Comparison of ENCODE assay signal across 15 cellular contexts in genomic region chr18:11037841-11038240, GRCh38.
DNase-seq lines count a peak whose midpoint lies in the region; ATAC-seq and TF ChIP-seq lines count a peak whose summit lies in the region.
"Had no signal": no experiment of that assay in that cellular context is flagged by ENCODE, and none has a peak within 500 bp of the region (broad histone marks: within the 10 kb centered on the region; RNA-seq: fewer than 3 reads in every experiment).

No MANE protein-coding gene starts in this region.

- no peaks in the 10 kb centered on the region for H3K9me2 ChIP-seq in Loucy (replicated peaks; ENCODE audit: low read depth, low read length)

- no peak overlapping the region for H3K27ac ChIP-seq in body of pancreas
- H3K27ac ChIP-seq: BLaER1 treated with 17β-estradiol and CSF1 and Interleukin-3, amounts not matched to agents 10 nM and 100 nM had no signal

- H3K27me3 Mint-ChIP-seq in nephron (ENCODE audit: low read depth), result no peaks in the 10 kb centered on the region
- H3K27me3 Mint-ChIP-seq in stimulated activated memory B cell treated with anti-CD40 and anti-IgM and Interleukin-4, amounts not matched to agents 10 μg/mL and 1 μg/mL and 100 μg/mL, for 72 hours, result peaks cover 7% of the 10 kb centered on the region

- H3K9me3 Mint-ChIP-seq in nephron, result peaks cover 2% of the 10 kb centered on the region
- no peaks in the 10 kb centered on the region for H3K9me3 Mint-ChIP-seq in stimulated activated memory B cell treated with anti-CD40 and anti-IgM and Interleukin-4, amounts not matched to agents 10 μg/mL and 1 μg/mL and 100 μg/mL, for 72 hours
- H3K9me3 Mint-ChIP-seq: H9 had no signal

- ATAC-seq in body of pancreas, result peak; percentile 35
- ATAC-seq in stimulated activated memory B cell treated with anti-CD40 and anti-IgM and Interleukin-4, amounts not matched to agents 10 μg/mL and 1 μg/mL and 100 μg/mL, for 72 hours, result no peak
- no peak for ATAC-seq in HG03175 (IDR thresholded peaks at IDR 0.05; ENCODE audit: unreplicated experiment)
- no peak for ATAC-seq in HG02763 (IDR thresholded peaks at IDR 0.05; ENCODE audit: unreplicated experiment)
- ATAC-seq: HepG2 had no signal

- H4K20me1 ChIP-seq in Loucy (ENCODE audit: insufficient read depth, low read length, poor library complexity, severe bottlenecking), result no peaks in the 10 kb centered on the region
- H4K20me1 ChIP-seq: BLaER1 treated with 17β-estradiol and CSF1 and Interleukin-3, amounts not matched to agents 10 nM and 100 nM had no signal

- TF ChIP-seq POLR2A in body of pancreas (IDR thresholded peaks at IDR 0.05), result no peak

- H3K27me3 ChIP-seq in Loucy (ENCODE audit: insufficient read depth, low read length, poor library complexity, severe bottlenecking), result no peaks in the 10 kb centered on the region
- no peaks in the 10 kb centered on the region for H3K27me3 ChIP-seq in body of pancreas
- H3K27me3 ChIP-seq: BLaER1 treated with 17β-estradiol and CSF1 and Interleukin-3, amounts not matched to agents 10 nM and 100 nM had no signal

- H3K4me1 ChIP-seq in Loucy (ENCODE audit: insufficient read depth, low read length, poor library complexity, severe bottlenecking) (peaks cover 29% of the 10 kb centered on the region), body of pancreas (peaks cover 8% of the 10 kb centered on the region)

- TF ChIP-seq CTCF in Loucy (conservative IDR thresholded peaks at IDR 0.05; ENCODE audit: low read length), result no peak
- no peak for TF ChIP-seq CTCF in body of pancreas (IDR thresholded peaks at IDR 0.05)
- TF ChIP-seq CTCF in nephron (IDR thresholded peaks at IDR 0.05; ENCODE audit: unreplicated experiment in 3 of 3), result no peak

- peak overlapping the region; percentile 16 to 60 (median 44) for H3K27ac Mint-ChIP-seq in nephron
- no peak overlapping the region for H3K27ac Mint-ChIP-seq in stimulated activated memory B cell treated with anti-CD40 and anti-IgM and Interleukin-4, amounts not matched to agents 10 μg/mL and 1 μg/mL and 100 μg/mL, for 72 hours
- H3K27ac Mint-ChIP-seq: CD4-positive, CD25-positive, alpha-beta regulatory T cell; H9 had no signal

- 54 to 61% methylated on average over 2 of the region's 2 CpGs for WGBS in body of pancreas, 2 donors

- H3K4me3 ChIP-seq in Loucy (ENCODE audit: low read length, poor library complexity, severe bottlenecking) (no peak overlapping the region), body of pancreas (no peak overlapping the region)
- H3K4me3 ChIP-seq: BLaER1 treated with 17β-estradiol and CSF1 and Interleukin-3, amounts not matched to agents 10 nM and 100 nM had no signal

- intact Hi-C loops in body of pancreas (cut with DNase I), result loop anchor here (10.0 kb wide), 1 partner anchor 183 kb away; no protein-coding TSS in a partner anchor

- no peaks in the 10 kb centered on the region for H3F3A ChIP-seq in Loucy (ENCODE audit: low read depth)

- H3K9me3 ChIP-seq in Loucy (ENCODE audit: insufficient read depth, low read depth, low read length) (no peaks in the 10 kb centered on the region), body of pancreas (no peaks in the 10 kb centered on the region)
- H3K9me3 ChIP-seq: BLaER1 treated with 17β-estradiol and CSF1 and Interleukin-3, amounts not matched to agents 10 nM and 100 nM had no signal

- H3K4me2 ChIP-seq in Loucy (ENCODE audit: low read depth, low read length, poor library complexity, severe bottlenecking), result peak overlapping the region; percentile 15

- peaks cover 45% of the 10 kb centered on the region for H3K4me1 Mint-ChIP-seq in nephron
- H3K4me1 Mint-ChIP-seq in stimulated activated memory B cell treated with anti-CD40 and anti-IgM and Interleukin-4, amounts not matched to agents 10 μg/mL and 1 μg/mL and 100 μg/mL, for 72 hours, result no peaks in the 10 kb centered on the region
- H3K4me1 Mint-ChIP-seq: CD4-positive, CD25-positive, alpha-beta regulatory T cell had no signal

- H3K79me2 ChIP-seq in Loucy (ENCODE audit: insufficient read depth, low read length), result no peaks in the 10 kb centered on the region

- H3K36me3 ChIP-seq in Loucy (ENCODE audit: insufficient read depth, low read length), result no peaks in the 10 kb centered on the region
- H3K36me3 ChIP-seq in body of pancreas (replicated peaks in 1 of 2; ENCODE audit: insufficient read depth in 1 of 2, low read depth in 2 of 2), result no peaks in the 10 kb centered on the region
- H3K36me3 ChIP-seq: BLaER1 treated with 17β-estradiol and CSF1 and Interleukin-3, amounts not matched to agents 10 nM and 100 nM had no signal

- DNase-seq in HT-29 (ENCODE audit: low spot score) (peak; percentile 54), body of pancreas (no peak)
- DNase-seq in activated effector memory CD4-positive, alpha-beta T cell treated with Interleukin-2 at 50 U/mL for 16 hours, result no peak
- DNase-seq: ACHN; CD4-positive, CD25-positive, alpha-beta regulatory T cell; DMS53; GOT3; H9 had no signal

- H3K36me3 Mint-ChIP-seq in nephron (ENCODE audit: low read depth), result no peaks in the 10 kb centered on the region
- no peaks in the 10 kb centered on the region for H3K36me3 Mint-ChIP-seq in stimulated activated memory B cell treated with anti-CD40 and anti-IgM and Interleukin-4, amounts not matched to agents 10 μg/mL and 1 μg/mL and 100 μg/mL, for 72 hours
- H3K36me3 Mint-ChIP-seq: CD4-positive, CD25-positive, alpha-beta regulatory T cell had no signal

- no peak overlapping the region for H2AFZ ChIP-seq in Loucy (ENCODE audit: low read length)

- H3K9ac ChIP-seq in Loucy (ENCODE audit: low read depth, low read length, poor library complexity, severe bottlenecking), result no peak overlapping the region
- H3K9ac ChIP-seq: BLaER1 treated with 17β-estradiol and CSF1 and Interleukin-3, amounts not matched to agents 10 nM and 100 nM had no signal

- H3K4me3 Mint-ChIP-seq in nephron, result no peak overlapping the region
- H3K4me3 Mint-ChIP-seq in stimulated activated memory B cell treated with anti-CD40 and anti-IgM and Interleukin-4, amounts not matched to agents 10 μg/mL and 1 μg/mL and 100 μg/mL, for 72 hours, result no peak overlapping the region
- H3K4me3 Mint-ChIP-seq: CD4-positive, CD25-positive, alpha-beta regulatory T cell; H9 had no signal
